15 cellular contexts compared by ENCODE assay signal in genomic region chr14:71652368-71652767, GRCh38.
"Had no signal": no experiment of that assay in that cellular context is flagged by ENCODE, and none has a peak within 500 bp of the region (broad histone marks: within the 10 kb centered on the region; RNA-seq: fewer than 3 reads in every experiment).

No MANE protein-coding gene starts in this region.

- H3K4me3 ChIP-seq: transverse colon had no signal

- DNase-seq: activated CD4-positive, alpha-beta memory T cell treated with anti-CD3 and anti-CD28 coated beads, Interleukin-2, amount 10 ng/mL, durations not matched to agents 7 days and 5 days; activated CD4-positive, alpha-beta T cell treated with anti-CD3 and anti-CD28 coated beads for 4 hours; activated gamma-delta T cell treated with Interleukin-2 at 50 U/mL for 16 hours; activated T-cell treated with anti-CD3 and anti-CD28 coated beads, Interleukin-2, amount 50 U/mL, for 4 hours; amniotic stem cell; cerebellar nuclear complex; mammary epithelial cell; naive thymus-derived CD4-positive, alpha-beta T cell; stimulated activated CD4-positive, alpha-beta T cell treated with anti-CD3 and anti-CD28 coated beads, Interleukin-12 subunit alpha, Interleukin-12 subunit beta, amount 100 ng/mL, for 4 hours; stimulated activated CD4-positive, alpha-beta T cell treated with anti-CD3 and anti-CD28 coated beads, Interleukin-2, amount 100 ng/mL, for 24 hours; transverse colon had no signal

- ATAC-seq: activated T-cell treated with anti-CD3 and anti-CD28 coated beads, Interleukin-2, amount 50 U/mL, for 4 hours; esophagus mucosa; naive thymus-derived CD4-positive, alpha-beta T cell; stimulated activated effector memory CD8-positive, alpha-beta T cell treated with anti-CD3 and anti-CD28 coated beads, Interleukin-12 subunit alpha, Interleukin-12 subunit beta, amount 100 ng/mL, for 72 hours; WTC11 had no signal

- H3K27me3 ChIP-seq: transverse colon had no signal

- H3K27ac ChIP-seq: transverse colon had no signal

- FAIRE-seq: islet of Langerhans had no signal
